In genomic region chr1:156689035-156689959, GRCh38 we compare ENCODE assay signal across 8 cellular contexts. TPM values are rescaled to one million over a fixed set of nuclear protein-coding genes. Genes with fewer than 3 reads are reported as not detected.
DNase-seq lines count a peak whose midpoint lies in the region; ATAC-seq and TF ChIP-seq lines count a peak whose summit lies in the region.

No MANE protein-coding gene starts in this region.

- no peaks in the 10 kb centered on the region for H3K9me3 ChIP-seq in lower lobe of right lung

- H3K4me1 ChIP-seq in lower lobe of right lung = peaks cover 23% of the 10 kb centered on the region

- no peak overlapping the region for H3K27ac ChIP-seq in dorsolateral prefrontal cortex
- no peak overlapping the region for H3K27ac ChIP-seq in lower lobe of right lung

- H3K4me3 ChIP-seq in dorsolateral prefrontal cortex (peak overlapping the region in 44 of 59 donors; percentile 2 to 54 (median 26)), lower lobe of right lung (no peak overlapping the region)

- ATAC-seq in lower lobe of right lung (peak; percentile 87 to 90), GM21515 (IDR thresholded peaks at IDR 0.05; ENCODE audit: unreplicated experiment) (no peak)

- no peaks in the 10 kb centered on the region for H3K36me3 ChIP-seq in lower lobe of right lung

- TF ChIP-seq CTCF in dorsolateral prefrontal cortex (IDR thresholded peaks at IDR 0.05 in 54 of 56, conservative IDR thresholded peaks at IDR 0.05 in 2 of 56; ENCODE audit: low read depth in 1 of 56, partially characterized antibody in 56 of 56) = peak; percentile 63 to 96 (median 92)
- TF ChIP-seq CTCF in lower lobe of right lung (IDR thresholded peaks at IDR 0.05) = peak; percentile 95

- intact Hi-C loops in dorsolateral prefrontal cortex (cut with DNase I) = loop anchor here in 1 of 2 donors (1.0 to 10.0 kb wide), 4 partner anchors 18 to 196 kb away; partner anchors contain the start of gene PRCC
- intact Hi-C loops in lower lobe of right lung (cut with DNase I) = no loop called here

- peak; percentile 90 for DNase-seq in ELR (ENCODE audit: low read depth)
- peak; percentile 77 for DNase-seq in HPDE6-E6E7 (ENCODE audit: extremely low spot score)
- peak; percentile 96 for DNase-seq in NCI-H82 (lab: John Stamatoyannopoulos, UW)
- DNase-seq in activated CD4-positive, alpha-beta T cell treated with anti-CD3 and anti-CD28 coated beads, Interleukin-2, amount 50 U/mL, for 48 hours = peak; percentile 75 to 85
- DNase-seq in dorsolateral prefrontal cortex = peak; percentile 56 to 82 (median 69)
- peak; percentile 77 for DNase-seq in lower lobe of right lung
- DNase-seq in stimulated activated CD8-positive, alpha-beta memory T cell treated with anti-CD3 and anti-CD28 coated beads, Interleukin-12 subunit alpha, Interleukin-12 subunit beta, amount 100 ng/mL, for 1 hour (ENCODE audit: low read depth) = peak; percentile 64

- H3K27me3 ChIP-seq in dorsolateral prefrontal cortex = peaks cover 0 to 35% (median 4%) of the 10 kb centered on the region in 45 donors
- peaks cover 66% of the 10 kb centered on the region for H3K27me3 ChIP-seq in lower lobe of right lung (ENCODE audit: low read depth)

RNA-seq across cellular contexts. Expression of gene NES, which starts 12.1 kb away (rescaled TPM):
- total RNA-seq in dorsolateral prefrontal cortex (10 to 100 TPM in 116 of 120 experiments, 1 to 10 TPM in 4; 6.0 to 31.4 (median 15.6) TPM), lower lobe of right lung (39.8 TPM)

RNA-seq across cellular contexts. Expression of gene CRABP2, which starts 16.1 kb away (rescaled TPM):
- total RNA-seq in dorsolateral prefrontal cortex (10 to 100 TPM in 47 of 120 experiments, 1 to 10 TPM in 73; 1.8 to 25.0 (median 9.2) TPM), lower lobe of right lung (2.1 TPM)

RNA-seq across cellular contexts. Expression of gene METTL25B, which starts 39.0 kb away (rescaled TPM):
- total RNA-seq in dorsolateral prefrontal cortex = 10 to 100 TPM; 18.8 to 53.1 (median 32.3) TPM
- total RNA-seq in lower lobe of right lung = 41.0 TPM

RNA-seq across cellular contexts. Expression of gene ISG20L2, which starts 39.3 kb away (rescaled TPM):
- total RNA-seq in dorsolateral prefrontal cortex = 10 to 100 TPM; 16.3 to 48.9 (median 30.2) TPM
- total RNA-seq in lower lobe of right lung = 22.6 TPM

RNA-seq across cellular contexts. Expression of gene BCAN, which starts 47.4 kb away (rescaled TPM):
- total RNA-seq in dorsolateral prefrontal cortex (100 to 1,000 TPM in 103 of 120 experiments, 10 to 100 TPM in 17; 56.3 to 240 (median 123) TPM), lower lobe of right lung (not detected)
